In the genomic region with DNA sequence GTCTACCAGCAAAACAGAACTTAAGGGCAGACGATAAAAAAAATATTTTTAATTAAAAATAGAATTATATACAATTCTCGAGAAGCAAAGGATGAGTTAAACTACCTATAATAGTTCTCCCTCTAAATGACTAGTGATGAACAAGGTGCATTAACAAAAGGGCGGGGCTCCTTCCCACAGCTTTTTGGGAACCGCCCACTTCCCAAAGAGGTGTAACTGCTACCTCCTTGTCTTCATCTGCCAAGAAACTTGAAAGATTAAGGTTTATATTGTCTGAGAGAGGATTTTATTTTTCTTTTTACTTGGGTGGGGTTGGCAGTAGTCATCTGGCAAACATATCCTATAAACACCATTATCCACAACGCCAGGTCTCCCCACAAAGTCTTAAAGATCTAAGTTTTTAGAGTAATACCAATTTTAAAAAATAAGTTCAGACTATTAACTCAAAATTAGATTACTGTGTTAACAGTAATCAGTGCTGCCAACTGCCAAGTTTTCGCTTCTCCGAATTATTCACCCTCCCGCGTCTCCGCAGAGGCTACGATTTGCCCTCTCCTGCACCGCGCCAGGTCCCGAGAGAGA, we compare ENCODE assay signal across 8 cellular contexts. TPM values are rescaled to one million over a fixed set of nuclear protein-coding genes. Genes with fewer than 3 reads are reported as not detected.
DNase-seq lines count a peak whose midpoint lies in the region; ATAC-seq and TF ChIP-seq lines count a peak whose summit lies in the region.

No MANE protein-coding gene starts in this region.

- H3K4me1 ChIP-seq in HEK293 (ENCODE audit: control insufficient read depth, insufficient read depth, low read length) (peaks cover 7% of the 10 kb centered on the region; the same call in 1 of the 2 replicates), neuron (ENCODE audit: insufficient read depth, low read length) (peaks cover 15% of the 10 kb centered on the region)

- peak overlapping the region; percentile 68 for H2AFZ ChIP-seq in neuron (ENCODE audit: low read depth, low read length)

- CTCF ChIA-PET in AG04450 (lab: Charles Lee) = interaction anchor here (1.8 to 4.5 kb wide), 2 partner anchors 14 to 18 kb away, joined by 7 to 23 read pairs; partner anchors contain the start of gene BRMS1L
- CTCF ChIA-PET in HEK293 (lab: Yijun Ruan, JAX) = interaction anchor here (0.6 to 2.7 kb wide), 3 partner anchors 8 to 77 kb away, joined by 3 to 8 read pairs (median 5); no protein-coding TSS in a partner anchor

- peak overlapping the region; percentile 82 for H3K27ac ChIP-seq in AG04450 (ENCODE audit: low read depth, low read length)
- H3K27ac ChIP-seq in HEK293 (ENCODE audit: extremely low read depth, low read depth, low read length) = peak overlapping the region; percentile 95
- H3K27ac ChIP-seq in WERI-Rb-1 = peak overlapping the region; percentile 87

- ATAC-seq in esophagus mucosa (peak; percentile 63), GM19023 (IDR thresholded peaks at IDR 0.05; ENCODE audit: unreplicated experiment) (no peak), HG03442 (IDR thresholded peaks at IDR 0.05; ENCODE audit: unreplicated experiment) (no peak), HG03159 (IDR thresholded peaks at IDR 0.05; ENCODE audit: unreplicated experiment) (no peak)

- H3K36me3 ChIP-seq in HEK293 (ENCODE audit: control insufficient read depth in 2 of 2, insufficient read depth in 1 of 2, low read length in 2 of 2) (peaks cover 0 to 10% of the 10 kb centered on the region in 2 experiments; a peak in 1 of 3 replicates), WERI-Rb-1 (peaks cover 4% of the 10 kb centered on the region), neuron (ENCODE audit: insufficient read depth, low read length) (peaks cover 2% of the 10 kb centered on the region)

- POLR2A ChIA-PET in AG04450 (lab: Yijun Ruan, JAX) = no interaction called here
- POLR2A ChIA-PET in HEK293 (lab: Yijun Ruan, JAX) = interaction anchor here (1.0 to 2.5 kb wide), 2 partner anchors 10 to 18 kb away, joined by 6 to 17 read pairs; partner anchors contain the start of gene BRMS1L

- no peak for TF ChIP-seq CTCF in AG04450 (IDR thresholded peaks at IDR 0.05; ENCODE audit: low read depth, low read length)
- TF ChIP-seq CTCF in HEK293 (tag by site-specific recombination; IDR thresholded peaks at IDR 0.05) = no peak
- no peak for TF ChIP-seq CTCF in WERI-Rb-1 (IDR thresholded peaks at IDR 0.05; ENCODE audit: low read depth, low read length)

- no peak for DNase-seq in AG04450 (ENCODE audit: low read depth, low spot score)
- DNase-seq in WERI-Rb-1 = peak; percentile 31

- H3K4me3 ChIP-seq in AG04450 (ENCODE audit: low read depth, low read length) (peak overlapping the region; percentile 79), HEK293 (ENCODE audit: low read depth, low read length) (peak overlapping the region; percentile 84), WERI-Rb-1 (ENCODE audit: low read depth, low read length) (peak overlapping the region; percentile 76), neuron (ENCODE audit: low read length) (peak overlapping the region; percentile 86)

- H3K9me3 ChIP-seq in AG04450 (ENCODE audit: control insufficient read depth, insufficient read depth, low read length) (no peaks in the 10 kb centered on the region), HEK293 (ENCODE audit: control insufficient read depth, insufficient read depth, low read depth, low read length) (no peaks in the 10 kb centered on the region), WERI-Rb-1 (ENCODE audit: severe bottlenecking) (peaks cover 3% of the 10 kb centered on the region), neuron (ENCODE audit: low read length) (no peaks in the 10 kb centered on the region)

- H3K27me3 ChIP-seq in AG04450 (ENCODE audit: control insufficient read depth, insufficient read depth, low read length) (no peaks in the 10 kb centered on the region), WERI-Rb-1 (ENCODE audit: insufficient read depth, low read depth, severe bottlenecking) (no peaks in the 10 kb centered on the region), neuron (ENCODE audit: insufficient read depth, low read length) (no peaks in the 10 kb centered on the region)

TF ChIP-seq in HEK293, 187 proteins besides CTCF, POLR2A, EP300 and RAD21 (continues in another document):
- no peak for TF ChIP-seq ZNF423 (tag by site-specific recombination; IDR thresholded peaks at IDR 0.05)
- TF ChIP-seq ZNF48 (tag by site-specific recombination; IDR thresholded peaks at IDR 0.05) = no peak
- no peak for TF ChIP-seq ZNF398 (tag by site-specific recombination; IDR thresholded peaks at IDR 0.05)
- TF ChIP-seq ZNF76 (tag by site-specific recombination; IDR thresholded peaks at IDR 0.05; ENCODE audit: borderline replicate concordance, low read depth) = no peak
- no peak for TF ChIP-seq ZNF747 (tag by site-specific recombination; IDR thresholded peaks at IDR 0.05)
- 0 out of 2 replicates have a peak, but pooled peaks have one; percentile 12 for TF ChIP-seq EGR2 (tag by site-specific recombination; IDR thresholded peaks at IDR 0.05; ENCODE audit: low read depth)
- TF ChIP-seq ZNF280D (tag by site-specific recombination; IDR thresholded peaks at IDR 0.05) = no peak
- no peak for TF ChIP-seq ZNF510 (tag by site-specific recombination; IDR thresholded peaks at IDR 0.05; ENCODE audit: insufficient replicate concordance)
- no peak for TF ChIP-seq ZNF350 (tag by site-specific recombination; IDR thresholded peaks at IDR 0.05)
- peak; percentile 81 for TF ChIP-seq KLF1 (tag by site-specific recombination; IDR thresholded peaks at IDR 0.05)
- no peak for TF ChIP-seq ZNF335 (tag by site-specific recombination; conservative IDR thresholded peaks at IDR 0.05)
- no peak for TF ChIP-seq IKZF3 (tag by site-specific recombination; IDR thresholded peaks at IDR 0.05)
- 0 out of 2 replicates have a peak, but pooled peaks have one; percentile 8 for TF ChIP-seq GLIS1 (tag by site-specific recombination; IDR thresholded peaks at IDR 0.05)
- TF ChIP-seq ZNF24 (tag by site-specific recombination; IDR thresholded peaks at IDR 0.05) = no peak
- no peak for TF ChIP-seq ZNF473 (tag by site-specific recombination; IDR thresholded peaks at IDR 0.05)
- no peak for TF ChIP-seq HIC1 (tag by site-specific recombination; IDR thresholded peaks at IDR 0.05)

RNA-seq across cellular contexts. Expression of gene RALGAPA1, which starts 0.9 kb away (rescaled TPM):
- 8.2 and 9.7 TPM in 2 replicates for polyA plus RNA-seq in AG04450 (2011; rRNA removed)
- 22.7 and 27.8 TPM in 2 replicates for polyA minus RNA-seq in AG04450 (2011; rRNA and poly(A)+ RNA removed)
- 41.8 TPM for total RNA-seq in esophagus mucosa

RNA-seq across cellular contexts. Expression of gene BRMS1L, which starts 18.0 kb away (rescaled TPM):
- polyA plus RNA-seq in AG04450 (2011; rRNA removed) = 5.2 and 8.7 TPM in 2 replicates
- polyA minus RNA-seq in AG04450 (2011; rRNA and poly(A)+ RNA removed) = 1.8 and 2.8 TPM in 2 replicates
- total RNA-seq in esophagus mucosa = 6.9 TPM
